ENCODE assay signal across 25 cellular contexts in genomic region chr7:116686812-116687419, GRCh38. TPM values are rescaled to one million over a fixed set of nuclear protein-coding genes. Genes with fewer than 3 reads are reported as not detected.
DNase-seq lines count a peak whose midpoint lies in the region; ATAC-seq and TF ChIP-seq lines count a peak whose summit lies in the region.
"Had no signal": no experiment of that assay in that cellular context is flagged by ENCODE, and none has a peak within 500 bp of the region (broad histone marks: within the 10 kb centered on the region; RNA-seq: fewer than 3 reads in every experiment).

No MANE protein-coding gene starts in this region.

- H3K27me3 ChIP-seq in HCT116 (ENCODE audit: insufficient read depth, low read length) = no peaks in the 10 kb centered on the region
- no peaks in the 10 kb centered on the region for H3K27me3 ChIP-seq in osteoblast (ENCODE audit: insufficient read depth, low read length)
- H3K27me3 ChIP-seq: MG63, SJSA1, testis had no signal

- no peaks in the 10 kb centered on the region for H3K9me3 Mint-ChIP-seq in natural killer cell

- H2AFZ ChIP-seq in HCT116 (ENCODE audit: low read depth, low read length, poor library complexity, severe bottlenecking) = no peak overlapping the region
- no peak overlapping the region for H2AFZ ChIP-seq in osteoblast (ENCODE audit: low read length)

- DNase-seq in HCT116 (ENCODE audit: low read depth, low spot score) = no peak
- no peak for DNase-seq in RWPE1 (ENCODE audit: low spot score)
- peak; percentile 16 for DNase-seq in iPS-NIHi11 (ENCODE audit: low spot score)
- no peak for DNase-seq in osteoblast (ENCODE audit: insufficient read length, low spot score, missing footprints)
- no peak for DNase-seq in RKO (ENCODE audit: low spot score)
- no peak for DNase-seq in activated CD8-positive, alpha-beta memory T cell treated with anti-CD3 and anti-CD28 coated beads for 24 hours
- no peak for DNase-seq in natural killer cell
- DNase-seq: activated CD4-positive, alpha-beta T cell treated with anti-CD3 and anti-CD28 coated beads for 1 hour; C1 segment of cervical spinal cord; Caco-2; cerebellar nuclear complex; DND-41; dorsolateral prefrontal cortex; HCEC 1CT; head of caudate nucleus; kidney glomerular epithelial cell; MG63; NCI-H1436; NCI-H524; NK-92 treated with Interleukin-12 subunit alpha and Interleukin-12 subunit beta, amount 100 ng/mL, for 24 hours; stimulated activated naive CD8-positive, alpha-beta T cell treated with anti-CD3 and anti-CD28 coated beads, Interleukin-15, Interleukin-2, amounts not matched to agents 100 U/mL and 50 U/mL, for 24 hours; testis had no signal

- no peaks in the 10 kb centered on the region for H3K36me3 Mint-ChIP-seq in natural killer cell

- ATAC-seq in HCT116 (peak; percentile 48), GM21381 (IDR thresholded peaks at IDR 0.05; ENCODE audit: unreplicated experiment) (no peak), natural killer cell (no peak)
- ATAC-seq: K562; stimulated activated naive CD8-positive, alpha-beta T cell treated with anti-CD3 and anti-CD28 coated beads, Interleukin-15, Interleukin-2, amounts not matched to agents 100 U/mL and 50 U/mL, for 24 hours had no signal

- H3K79me2 ChIP-seq in HCT116 (ENCODE audit: insufficient read depth, low read length) (peaks cover 100% of the 10 kb centered on the region), osteoblast (ENCODE audit: insufficient read depth, low read length) (peaks cover 80% of the 10 kb centered on the region)

- H3K4me1 Mint-ChIP-seq in natural killer cell = no peaks in the 10 kb centered on the region

- peak overlapping the region; percentile 64 for H3K9ac ChIP-seq in HCT116 (ENCODE audit: low read length)

- H4K20me1 ChIP-seq in HCT116 (ENCODE audit: insufficient read depth) (no peaks in the 10 kb centered on the region), osteoblast (ENCODE audit: insufficient read depth, low read length) (no peaks in the 10 kb centered on the region)

- H3K4me3 ChIP-seq in HCT116 (replicated peaks in 1 of 2; ENCODE audit: low read depth in 1 of 2, low read length in 2 of 2) (peak overlapping the region in 1 of 2 experiments; percentile 35; a peak in 1 of 4 replicates), osteoblast (ENCODE audit: insufficient read depth, low read length) (no peak overlapping the region)
- H3K4me3 ChIP-seq: dorsolateral prefrontal cortex, K562, MG63, SJSA1, testis had no signal

- no peak for TF ChIP-seq RAD21 in HCT116 (IDR thresholded peaks at IDR 0.05; ENCODE audit: low read depth)

- peaks cover 0 to 19% of the 10 kb centered on the region in 2 experiments; a peak in 1 of 4 replicates for H3K36me3 ChIP-seq in HCT116 (ENCODE audit: control insufficient read depth in 1 of 2, insufficient read depth in 2 of 2, low read length in 2 of 2)
- no peaks in the 10 kb centered on the region for H3K36me3 ChIP-seq in osteoblast (ENCODE audit: insufficient read depth, low read length)
- H3K36me3 ChIP-seq: SJSA1 had no signal

- H3K4me2 ChIP-seq in HCT116 (ENCODE audit: low read length) (peak overlapping the region; percentile 71), osteoblast (ENCODE audit: insufficient read depth, low read length) (no peak overlapping the region)

- POLR2A ChIA-PET in HCT116 (lab: Charles Lee) = interaction anchor here (0.6 to 2.1 kb wide), 4 partner anchors 8 to 31 kb away, joined by 3 to 11 read pairs (median 4); no protein-coding TSS in a partner anchor
- POLR2A ChIA-PET in RWPE1 (lab: Yijun Ruan, JAX; ENCODE audit: low non-redundant PET) = no interaction called here

- intact Hi-C loops in HCT116 (cut with micrococcal nuclease) (loop anchor here (5.0 kb wide), 1 partner anchor 115 kb away; no protein-coding TSS in a partner anchor), natural killer cell (cut with micrococcal nuclease) (no loop called here)

- H3K9me2 ChIP-seq in HCT116 (ENCODE audit: insufficient read depth) = no peaks in the 10 kb centered on the region

- no peaks in the 10 kb centered on the region for H3K9me3 ChIP-seq in HCT116 (ENCODE audit: control insufficient read depth in 1 of 2, insufficient read depth in 1 of 2, low read depth in 1 of 2, low read length in 2 of 2)
- no peaks in the 10 kb centered on the region for H3K9me3 ChIP-seq in osteoblast (ENCODE audit: low read depth, low read length)
- H3K9me3 ChIP-seq: Caco-2, MG63, SJSA1, testis had no signal

- no peak overlapping the region for H3K27ac Mint-ChIP-seq in natural killer cell

- CTCF ChIA-PET in HCT116 (lab: Charles Lee) = interaction anchor here (0.9 to 1.6 kb wide), 4 partner anchors 13 to 117 kb away, joined by 3 to 6 read pairs (median 4); partner anchors contain the start of gene MET
- CTCF ChIA-PET in RWPE1 (lab: Yijun Ruan, JAX) = interaction anchor here (0.7 kb wide), 1 partner anchor 100 kb away, joined by 3 read pairs; no protein-coding TSS in a partner anchor

- H3K4me3 Mint-ChIP-seq in natural killer cell = no peak overlapping the region

- TF ChIP-seq POLR2A in HCT116 (IDR thresholded peaks at IDR 0.05; ENCODE audit: borderline replicate concordance, extremely low read depth, insufficient read depth, insufficient read length) = no peak

- H3K27ac ChIP-seq in HCT116 (ENCODE audit: low read depth, low read length) = peak overlapping the region; percentile 92
- H3K27ac ChIP-seq in RWPE1 = peak overlapping the region; percentile 70
- H3K27ac ChIP-seq in osteoblast (ENCODE audit: low read depth, low read length) = peak overlapping the region; percentile 64
- H3K27ac ChIP-seq: testis had no signal

- TF ChIP-seq CTCF in HCT116 (IDR thresholded peaks at IDR 0.05 in 2 of 3, conservative IDR thresholded peaks at IDR 0.05 in 1 of 3; ENCODE audit: borderline replicate concordance in 1 of 3, insufficient read depth in 1 of 3, low read depth in 2 of 3, low read length in 2 of 3) (no peak), RWPE1 (conservative IDR thresholded peaks at IDR 0.05; ENCODE audit: low read depth) (no peak), osteoblast (IDR thresholded peaks at IDR 0.05; ENCODE audit: extremely low read depth, low read depth, low read length) (no peak), natural killer cell (IDR thresholded peaks at IDR 0.05) (no peak)

- RAD21 ChIA-PET in HCT116 (lab: Charles Lee; ENCODE audit: low non-redundant PET in 1 of 2, low total read pairs in 2 of 2, uncharacterized antibody in 2 of 2, unreplicated experiment in 2 of 2) = no interaction called here

- peaks cover 13 to 19% of the 10 kb centered on the region in 2 donors for H3K27me3 Mint-ChIP-seq in natural killer cell (ENCODE audit: low read depth in 2 of 2)

- no TSS peak for BruUV-seq in HCT116 (replicated peaks; lab: Mats Ljungman, UMichigan)

- H3K4me1 ChIP-seq in HCT116 (ENCODE audit: control insufficient read depth in 1 of 2, insufficient read depth in 2 of 2, low read length in 2 of 2) (peaks cover 91 to 100% of the 10 kb centered on the region in 2 experiments), osteoblast (ENCODE audit: insufficient read depth, low read length) (peaks cover 47% of the 10 kb centered on the region)
- H3K4me1 ChIP-seq: testis had no signal

TF ChIP-seq in HCT116, 20 proteins besides CTCF, POLR2A, EP300 and RAD21:
- TF ChIP-seq ZFX (IDR thresholded peaks at IDR 0.05) = no peak
- no peak for TF ChIP-seq ZNF274 (IDR thresholded peaks at IDR 0.05; ENCODE audit: low read depth, low read length)
- no peak for TF ChIP-seq ELF1 (IDR thresholded peaks at IDR 0.05; ENCODE audit: borderline replicate concordance, low read depth)
- TF ChIP-seq SRF (IDR thresholded peaks at IDR 0.05; ENCODE audit: low read depth) = peak; percentile 47; the same call in 1 of the 2 replicates
- no peak for TF ChIP-seq ATF3 (IDR thresholded peaks at IDR 0.05)
- TF ChIP-seq CBX3 (IDR thresholded peaks at IDR 0.05; ENCODE audit: low read depth) = no peak; the same call in 1 of the 2 replicates
- TF ChIP-seq POLR2AphosphoS5 (IDR thresholded peaks at IDR 0.05; ENCODE audit: low read depth, low read length) = peak; percentile 40; the same call in 1 of the 2 replicates
- peak; percentile 24; the same call in 1 of the 2 replicates for TF ChIP-seq SP1 (IDR thresholded peaks at IDR 0.05; ENCODE audit: low read depth)
- TF ChIP-seq CEBPB (IDR thresholded peaks at IDR 0.05; ENCODE audit: low read depth) = 0 out of 2 replicates have a peak, but pooled peaks have one; percentile 32
- TF ChIP-seq MAX (IDR thresholded peaks at IDR 0.05) = peak; percentile 43; the same call in 1 of the 2 replicates
TF ChIP-seq in HCT116: peak in this region for 5.

RNA-seq across cellular contexts. Expression of gene MET, which starts 14.9 kb away (rescaled TPM):
- total RNA-seq in HCT116 (2021; ENCODE audit: unreplicated experiment) = 200 TPM
- polyA plus RNA-seq in HCT116 (2012) = 71.3 and 91.7 TPM in 2 replicates
- total RNA-seq in osteoblast = 55.0 and 61.9 TPM in 2 replicates
- total RNA-seq in natural killer cell = under 1 TPM in 1 of 3 donors, not detected in 2; 0.16 TPM

Comparison
In these comparisons a context has a peak if more than half of its experiments do, and no peak if none do; other contexts are left out.
1. RNA of gene MET, which starts 14.9 kb away (total RNA-seq): 200 TPM in HCT116 (single experiment) and 55.0 to 61.9 TPM in osteoblast; 0.16 TPM in natural killer cell; every median in the first group is over 10 times any median in the second.
2. Peak in every context shown above with its lines, with median percentiles within 50 percentile points of each other: H3K27ac ChIP-seq.